ENCODE assay signal across 27 cellular contexts in the genomic region with DNA sequence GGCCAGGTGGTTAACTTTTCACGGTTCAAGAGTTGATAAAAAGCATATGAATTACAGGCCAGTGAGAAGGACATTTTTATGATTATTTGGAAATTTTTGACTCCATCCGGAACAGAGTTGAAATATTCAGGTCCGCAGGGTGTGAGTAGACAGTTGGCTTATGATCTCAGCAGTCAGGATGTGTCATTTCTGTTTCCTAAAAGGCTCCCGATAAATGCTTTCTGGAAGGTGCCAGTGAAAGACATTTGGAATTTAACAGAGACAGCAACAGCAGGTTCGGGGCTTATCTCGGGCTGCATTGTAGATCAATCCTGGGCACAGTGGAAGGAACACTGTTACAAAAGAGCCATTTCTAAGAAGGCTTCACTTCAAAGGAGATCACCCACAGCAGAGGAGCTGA.
A peak's percentile ranks its signal among the peaks of the same experiment; 100 is the strongest.
DNase-seq lines count a peak whose midpoint lies in the region; ATAC-seq and TF ChIP-seq lines count a peak whose summit lies in the region.
"Had no signal": no experiment of that assay in that cellular context is flagged by ENCODE, and none has a peak within 500 bp of the region (broad histone marks: within the 10 kb centered on the region; RNA-seq: fewer than 3 reads in every experiment).

No MANE protein-coding gene starts in this region.

- TF ChIP-seq CTCF in mesothelial cell of epicardium (IDR thresholded peaks at IDR 0.05; ENCODE audit: unreplicated experiment) (no peak), thyroid gland (IDR thresholded peaks at IDR 0.05) (no peak)

- peaks cover 17 to 23% of the 10 kb centered on the region in 2 donors for H3K4me1 ChIP-seq in thyroid gland

- TF ChIP-seq POLR2A in thyroid gland (IDR thresholded peaks at IDR 0.05) = no peak

- H3K4me3 Mint-ChIP-seq in mesothelial cell of epicardium = no peak overlapping the region
- H3K4me3 Mint-ChIP-seq: B cell; CD8-positive, alpha-beta T cell; GM23338 had no signal

- peaks cover 21% of the 10 kb centered on the region for H3K4me1 Mint-ChIP-seq in mesothelial cell of epicardium

- no peaks in the 10 kb centered on the region for H3K9me3 ChIP-seq in thyroid gland
- H3K9me3 ChIP-seq: MG63 had no signal

- H3K9me3 Mint-ChIP-seq in mesothelial cell of epicardium = peaks cover 5% of the 10 kb centered on the region
- H3K9me3 Mint-ChIP-seq: CD8-positive, alpha-beta T cell had no signal

- ATAC-seq in GM21367 (IDR thresholded peaks at IDR 0.05; ENCODE audit: unreplicated experiment) (no peak), HG03039 (IDR thresholded peaks at IDR 0.05; ENCODE audit: unreplicated experiment) (no peak)
- ATAC-seq: CD8-positive, alpha-beta T cell; HCT116; Panc1 had no signal

- H3K36me3 Mint-ChIP-seq in mesothelial cell of epicardium = no peaks in the 10 kb centered on the region
- H3K36me3 Mint-ChIP-seq: CD8-positive, alpha-beta T cell had no signal

- no peak overlapping the region for H3K4me3 ChIP-seq in thyroid gland (replicated peaks in 1 of 3)
- H3K4me3 ChIP-seq: GM23338, MG63 had no signal

- 85 to 86% methylated on average over 6 of the region's 6 CpGs for WGBS in thyroid gland, 2 donors

- H3K27ac ChIP-seq in thyroid gland = peak overlapping the region; percentile 69 to 80 (median 74)
- H3K27ac ChIP-seq: 22Rv1, C4-2B, RWPE1 had no signal

- no peaks in the 10 kb centered on the region for H3K36me3 ChIP-seq in thyroid gland
- H3K36me3 ChIP-seq: MG63 had no signal

- no peaks in the 10 kb centered on the region for H3K27me3 ChIP-seq in thyroid gland
- H3K27me3 ChIP-seq: MG63 had no signal

- intact Hi-C loops in thyroid gland (cut with DNase I) = no loop called here

- H3K27me3 Mint-ChIP-seq in mesothelial cell of epicardium (ENCODE audit: low read depth) = peaks cover 2% of the 10 kb centered on the region

- DNase-seq in NCI-H2227 treated with DMSO at 0.1 percent for 48 hours (lab: John Stamatoyannopoulos, UW) (peak; percentile 24), NCI-H2227 (lab: John Stamatoyannopoulos, UW; ENCODE audit: unreplicated experiment) (no peak), cerebellar cortex (ENCODE audit: low spot score) (peak; percentile 56), mesothelial cell of epicardium (ENCODE audit: low spot score in 2 of 2, unreplicated experiment in 2 of 2) (no peak), thyroid gland (no peak), amygdala (lab: John Stamatoyannopoulos, UW) (no peak)
- DNase-seq: CD8-positive, alpha-beta T cell; DMS79 treated with DMSO at 0.1 percent for 48 hours; IMR-90; KG1; MG63; NCI-H1105 treated with DMSO at 0.1 percent for 48 hours; NCI-H146; NCI-H1930; NCI-H2107; NCI-H446 treated with DMSO at 0.1 percent for 48 hours; NCI-H526 treated with DMSO at 0.1 percent for 48 hours; SHP77 had no signal

- H3K27ac Mint-ChIP-seq in mesothelial cell of epicardium = peak overlapping the region; percentile 45
- H3K27ac Mint-ChIP-seq: B cell; CD8-positive, alpha-beta T cell had no signal

Comparison
In these comparisons a context has a peak if more than half of its experiments do, and no peak if none do; other contexts are left out.
1. DNase-seq: peak in NCI-H2227 treated with DMSO at 0.1 percent for 48 hours (single experiment) and cerebellar cortex (single experiment); none in NCI-H2227 (single experiment), mesothelial cell of epicardium (0 of 2), thyroid gland (0 of 2) and amygdala (0 of 56).